ENCODE assay signal across 8 cellular contexts in the genomic region with DNA sequence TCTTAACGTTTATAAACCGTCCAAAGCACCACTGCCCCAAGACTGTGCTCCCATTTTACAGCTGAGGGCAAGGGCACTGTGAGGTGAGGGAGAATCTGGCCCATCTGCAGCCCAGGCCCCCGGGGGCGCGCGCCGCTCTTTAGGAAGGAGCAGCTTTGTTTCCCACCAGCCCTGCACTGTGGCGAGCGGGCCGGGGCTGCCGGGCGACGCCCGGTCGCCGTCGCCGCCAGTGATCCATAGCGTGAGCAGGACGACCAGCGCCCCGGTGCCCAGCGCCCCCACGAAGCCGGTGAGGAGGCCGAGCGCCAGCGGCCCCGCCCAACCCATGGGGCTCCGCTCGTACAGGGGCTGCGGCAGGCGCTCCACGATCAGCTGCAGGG. TPM values are rescaled to one million over a fixed set of nuclear protein-coding genes. Genes with fewer than 3 reads are reported as not detected.
DNase-seq lines count a peak whose midpoint lies in the region; ATAC-seq, FAIRE-seq and TF ChIP-seq lines count a peak whose summit lies in the region.
"Had no signal": no experiment of that assay in that cellular context is flagged by ENCODE, and none has a peak within 500 bp of the region (broad histone marks: within the 10 kb centered on the region; RNA-seq: fewer than 3 reads in every experiment).

No MANE protein-coding gene starts in this region.

- peaks cover 14% of the 10 kb centered on the region for H3K4me1 Mint-ChIP-seq in astrocyte (ENCODE audit: low read depth, unreplicated experiment)
- peaks cover 9% of the 10 kb centered on the region for H3K4me1 Mint-ChIP-seq in stimulated activated effector memory CD8-positive, alpha-beta T cell treated with anti-CD3 and anti-CD28 coated beads, Interleukin-12 subunit alpha, Interleukin-12 subunit beta, amount 100 ng/mL, for 72 hours

- CTCF ChIA-PET in HepG2 (lab: Yijun Ruan, JAX; ENCODE audit: low intra/inter-chr PET ratio, low total read pairs) = interaction anchor here (1.3 kb wide), 1 partner anchor 62 kb away, joined by 5 read pairs; no protein-coding TSS in a partner anchor

- WGBS in HepG2 (ENCODE audit: low lambda C conversion rate) = 0% methylated on average over 4 of the region's 34 CpGs

- H3K27me3 ChIP-seq in HUES48 (ENCODE audit: control insufficient read depth, insufficient read depth, low read length) (peaks cover 34% of the 10 kb centered on the region), astrocyte (ENCODE audit: insufficient read depth, low read length) (no peaks in the 10 kb centered on the region), HepG2 (ENCODE audit: control insufficient read depth in 1 of 2, insufficient read depth in 2 of 2, low read length in 2 of 2) (0 out of 5 replicates have a peak, but pooled peaks cover 1 to 4% of the 10 kb centered on the region in 2 experiments), HAP-1 (ENCODE audit: low read depth) (no peaks in the 10 kb centered on the region)

- POLR2A ChIA-PET in HepG2 (lab: Yijun Ruan, JAX) = interaction anchor here (0.6 to 2.3 kb wide), 8 partner anchors 11 to 60 kb away, joined by 3 to 12 read pairs (median 4); no protein-coding TSS in a partner anchor

- H3K27me3 Mint-ChIP-seq in astrocyte (ENCODE audit: low read depth, unreplicated experiment) = peaks cover 24% of the 10 kb centered on the region

- intact Hi-C loops in HepG2 (cut with micrococcal nuclease; ENCODE audit: unreplicated experiment) = loop anchor here (2.0 to 5.0 kb wide), 3 partner anchors 221 to 392 kb away; partner anchors contain the start of gene SLC4A8

- FAIRE-seq in astrocyte (lab: Jason Lieb, UNC) = no peak
- FAIRE-seq in HepG2 (lab: Jason Lieb, UNC) = no peak

- H4K20me1 ChIP-seq in astrocyte (ENCODE audit: insufficient read depth, low read length) (no peaks in the 10 kb centered on the region), HepG2 (ENCODE audit: insufficient read depth, low read length) (no peaks in the 10 kb centered on the region)

- in situ Hi-C loops in HepG2 (cut with HindIII; ENCODE audit: extremely low pct_ligation_motif_present, low pct_unique_long_range_greater_than_20kb) = loop anchor here (10.0 kb wide), 1 partner anchor 279 kb away; no protein-coding TSS in a partner anchor
- in situ Hi-C loops in HAP-1 (cut with MboI; ENCODE audit: low sequenced_read_pairs) = no loop called here

- no peaks in the 10 kb centered on the region for H3K9me3 Mint-ChIP-seq in astrocyte (ENCODE audit: unreplicated experiment)
- H3K9me3 Mint-ChIP-seq in stimulated activated effector memory CD8-positive, alpha-beta T cell treated with anti-CD3 and anti-CD28 coated beads, Interleukin-12 subunit alpha, Interleukin-12 subunit beta, amount 100 ng/mL, for 72 hours = no peaks in the 10 kb centered on the region

- H3K4me3 ChIP-seq in HUES48 (ENCODE audit: low read depth, low read length) (peak overlapping the region; percentile 69), astrocyte (ENCODE audit: insufficient read depth, low read depth, low read length) (peak overlapping the region; percentile 48), HepG2 (replicated peaks in 1 of 3; ENCODE audit: insufficient read depth in 1 of 3, low read depth in 2 of 3, low read length in 3 of 3) (peak overlapping the region; percentile 41 to 83 (median 47); a peak in 5 of 6 replicates), HAP-1 (no peak overlapping the region)

- H3K36me3 Mint-ChIP-seq in astrocyte (ENCODE audit: low read depth, unreplicated experiment) = peaks cover 3% of the 10 kb centered on the region
- no peaks in the 10 kb centered on the region for H3K36me3 Mint-ChIP-seq in stimulated activated effector memory CD8-positive, alpha-beta T cell treated with anti-CD3 and anti-CD28 coated beads, Interleukin-12 subunit alpha, Interleukin-12 subunit beta, amount 100 ng/mL, for 72 hours

- TF ChIP-seq CTCF in astrocyte (IDR thresholded peaks at IDR 0.05; ENCODE audit: insufficient read depth, low read depth, low read length) (no peak), HepG2 (CRISPR knock-in tag; IDR thresholded peaks at IDR 0.05) (no peak)

- H3K79me2 ChIP-seq in astrocyte (ENCODE audit: insufficient read depth, low read length) (no peaks in the 10 kb centered on the region), HepG2 (ENCODE audit: insufficient read depth, low read length) (no peaks in the 10 kb centered on the region)

- H3K4me2 ChIP-seq in astrocyte (ENCODE audit: low read length) = peak overlapping the region; percentile 84
- peak overlapping the region; percentile 95 for H3K4me2 ChIP-seq in HepG2 (ENCODE audit: low read depth, low read length)

- TF ChIP-seq RAD21 in HepG2 (CRISPR knock-in tag; IDR thresholded peaks at IDR 0.05) = no peak

- H2AFZ ChIP-seq in astrocyte (ENCODE audit: low read depth, low read length) (peak overlapping the region; percentile 89), HepG2 (ENCODE audit: low read length) (no peak overlapping the region)

- no peak for DNase-seq in astrocyte (ENCODE audit: low read depth)
- no peak for DNase-seq in HepG2 (ENCODE audit: low spot score)
- no peak for DNase-seq in stimulated activated effector memory CD8-positive, alpha-beta T cell treated with anti-CD3 and anti-CD28 coated beads, Interleukin-12 subunit alpha, Interleukin-12 subunit beta, amount 100 ng/mL, for 72 hours (ENCODE audit: low spot score in 2 of 2)
- no peak for DNase-seq in ureter (ENCODE audit: low spot score)
- DNase-seq in HAP-1 (ENCODE audit: low spot score in 2 of 2) = no peak
- DNase-seq: OCI-M1 had no signal

- no peak for TF ChIP-seq POLR2A in HepG2 (IDR thresholded peaks at IDR 0.05; ENCODE audit: insufficient read depth in 1 of 2, low read depth in 2 of 2, low read length in 2 of 2)

- TF ChIP-seq EP300 in HepG2 (IDR thresholded peaks at IDR 0.05; ENCODE audit: low read depth in 2 of 2, low read length in 2 of 2) (no peak), HepG2 (CRISPR knock-in tag; IDR thresholded peaks at IDR 0.05; ENCODE audit: borderline replicate concordance) (no peak)

- BruUV-seq in HepG2 (replicated peaks; lab: Mats Ljungman, UMichigan) = no TSS peak

- peak overlapping the region; percentile 17 for H3K27ac ChIP-seq in HUES48 (ENCODE audit: low read depth, low read length)
- H3K27ac ChIP-seq in astrocyte (ENCODE audit: low read depth, low read length) = no peak overlapping the region
- H3K27ac ChIP-seq in HepG2 (ENCODE audit: extremely low read length, insufficient read depth, low read length) = no peak overlapping the region

- H3K27ac Mint-ChIP-seq in astrocyte (ENCODE audit: unreplicated experiment) = no peak overlapping the region
- H3K27ac Mint-ChIP-seq in stimulated activated effector memory CD8-positive, alpha-beta T cell treated with anti-CD3 and anti-CD28 coated beads, Interleukin-12 subunit alpha, Interleukin-12 subunit beta, amount 100 ng/mL, for 72 hours = no peak overlapping the region

- H3K4me1 ChIP-seq in HUES48 (ENCODE audit: control insufficient read depth, insufficient read depth, low read length) = peaks cover 4% of the 10 kb centered on the region; the same call in 1 of the 2 replicates
- peaks cover 11% of the 10 kb centered on the region for H3K4me1 ChIP-seq in astrocyte (ENCODE audit: insufficient read depth, low read length)
- H3K4me1 ChIP-seq in HepG2 (ENCODE audit: insufficient read depth, low read length) = peaks cover 11% of the 10 kb centered on the region; the same call in 1 of the 2 replicates
- no peaks in the 10 kb centered on the region for H3K4me1 ChIP-seq in HAP-1

- H3K9me3 ChIP-seq in HUES48 (ENCODE audit: control insufficient read depth, insufficient read depth, low read length) (no peaks in the 10 kb centered on the region), astrocyte (ENCODE audit: insufficient read depth, low read depth, low read length) (no peaks in the 10 kb centered on the region), HepG2 (ENCODE audit: low read length) (no peaks in the 10 kb centered on the region), HAP-1 (no peaks in the 10 kb centered on the region)

- ATAC-seq in HepG2 = peak; percentile 61; the same call in 2 of the 3 replicates
- ATAC-seq in stimulated activated effector memory CD8-positive, alpha-beta T cell treated with anti-CD3 and anti-CD28 coated beads, Interleukin-12 subunit alpha, Interleukin-12 subunit beta, amount 100 ng/mL, for 72 hours = peak; percentile 67
- no peak for ATAC-seq in GM21723 (IDR thresholded peaks at IDR 0.05; ENCODE audit: unreplicated experiment)

- no peak overlapping the region for H3K9ac ChIP-seq in HUES48 (ENCODE audit: low read depth, low read length)
- peak overlapping the region; percentile 79 for H3K9ac ChIP-seq in astrocyte (ENCODE audit: low read length)
- peak overlapping the region; percentile 34; the same call in 1 of the 2 replicates for H3K9ac ChIP-seq in HepG2 (ENCODE audit: insufficient read depth, low read depth, low read length)

- H3K36me3 ChIP-seq in HUES48 (ENCODE audit: control insufficient read depth, insufficient read depth, low read length) (no peaks in the 10 kb centered on the region), astrocyte (ENCODE audit: insufficient read depth, low read length) (no peaks in the 10 kb centered on the region), HepG2 (replicated peaks in 1 of 2; ENCODE audit: control insufficient read depth in 1 of 2, insufficient read depth in 2 of 2, low read length in 2 of 2) (no peaks in the 10 kb centered on the region), HAP-1 (replicated peaks) (no peaks in the 10 kb centered on the region)

- H3K4me3 Mint-ChIP-seq in astrocyte (ENCODE audit: unreplicated experiment) = peak overlapping the region; percentile 8
- peak overlapping the region; percentile 49 for H3K4me3 Mint-ChIP-seq in stimulated activated effector memory CD8-positive, alpha-beta T cell treated with anti-CD3 and anti-CD28 coated beads, Interleukin-12 subunit alpha, Interleukin-12 subunit beta, amount 100 ng/mL, for 72 hours

RNA-seq across cellular contexts. Expression of gene FIGNL2, which starts 34.6 kb away (rescaled TPM):
- 5.0 and 6.7 TPM in 2 replicates for total RNA-seq in astrocyte
- 0.76 and 1.00 TPM in 2 replicates for total RNA-seq in HepG2 (2016; rRNA removed; fragmentation: Illumina TruSeq; extraction: Trizol)
- 0.10 and 0.18 TPM in 2 replicates for total RNA-seq in HepG2 (2016; cell fraction: cytosol; rRNA removed; fragmentation: Illumina TruSeq; extraction: Trizol; ENCODE audit: low read depth)
- 0.73 and 1.2 TPM in 2 replicates for total RNA-seq in HepG2 (2016; cell fraction: insoluble cytoplasmic fraction; rRNA removed; fragmentation: Illumina TruSeq; extraction: Trizol)
- total RNA-seq in HepG2 (2016; cell fraction: membrane; rRNA removed; fragmentation: Illumina TruSeq; extraction: Trizol) = 0.53 and 0.62 TPM in 2 replicates
- 0.56 and 0.78 TPM in 2 replicates for total RNA-seq in HepG2 (2016; cell fraction: nucleus; rRNA removed; fragmentation: Illumina TruSeq; extraction: Trizol)
- 0.82 and 1.2 TPM in 2 replicates for polyA plus RNA-seq in HepG2 (2011; rRNA removed)
- 0.99 and 1.2 TPM in 2 replicates for polyA plus RNA-seq in HepG2 (2011; cell fraction: cytosol; rRNA removed)
- 0.87 and 1.0 TPM in 2 replicates for polyA plus RNA-seq in HepG2 (2011; cell fraction: nucleus; rRNA removed)
- polyA plus RNA-seq in HepG2 (2012) = 0.51 TPM in 2 replicates
- 0.06 and 0.07 TPM in 2 replicates for polyA plus RNA-seq in HepG2 (2016; cell fraction: cytosol; fragmentation: Illumina TruSeq; extraction: Trizol; ENCODE audit: low read depth)
- 1.6 TPM in 2 replicates for polyA plus RNA-seq in HepG2 (2016; cell fraction: insoluble cytoplasmic fraction; fragmentation: Illumina TruSeq; extraction: Trizol; ENCODE audit: low read depth)
- polyA plus RNA-seq in HepG2 (2016; cell fraction: membrane; fragmentation: Illumina TruSeq; extraction: Trizol; ENCODE audit: low read depth) = 0.46 and 0.47 TPM in 2 replicates
- polyA plus RNA-seq in HepG2 (2016; cell fraction: nucleus; fragmentation: Illumina TruSeq; extraction: Trizol; ENCODE audit: insufficient read depth, low read depth) = 1.3 and 1.4 TPM in 2 replicates
- 1.9 TPM in 1 of 2 replicates, not detected in the other for polyA minus RNA-seq in HepG2 (2011; rRNA and poly(A)+ RNA removed; ENCODE audit: low replicate concordance)
- polyA minus RNA-seq in HepG2 (2011; cell fraction: cytosol; rRNA and poly(A)+ RNA removed) = 0.99 and 1.1 TPM in 2 replicates
- 0.50 and 0.77 TPM in 2 replicates for polyA minus RNA-seq in HepG2 (2011; cell fraction: nucleus; rRNA and poly(A)+ RNA removed)
- 0.91 TPM for total RNA-seq in ureter
